Comparison of ENCODE assay signal across 14 cellular contexts in the genomic region with DNA sequence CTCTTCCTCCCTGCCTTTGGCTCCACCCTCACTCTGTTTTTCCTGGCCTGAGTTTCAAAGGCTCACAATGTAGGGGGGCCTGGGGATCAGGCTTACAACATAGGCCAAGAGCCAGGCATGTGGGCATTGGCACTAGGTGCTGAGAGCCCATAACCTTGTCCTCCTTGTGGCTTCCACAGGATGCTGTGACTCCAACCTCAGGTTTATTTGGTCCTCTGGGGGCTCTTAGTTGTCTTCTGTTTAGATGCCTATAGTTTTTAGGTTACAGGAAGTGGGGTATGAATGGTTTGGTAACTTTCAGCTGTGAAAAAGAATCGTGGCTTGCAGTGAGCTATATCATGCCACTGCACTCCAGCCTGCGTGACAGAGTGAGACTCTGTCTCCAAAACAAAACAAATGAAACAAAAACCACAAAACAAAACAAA. TPM values are rescaled to one million over a fixed set of nuclear protein-coding genes. Genes with fewer than 3 reads are reported as not detected.
DNase-seq lines count a peak whose midpoint lies in the region; ATAC-seq, FAIRE-seq and TF ChIP-seq lines count a peak whose summit lies in the region.
"Had no signal": no experiment of that assay in that cellular context is flagged by ENCODE, and none has a peak within 500 bp of the region (broad histone marks: within the 10 kb centered on the region; RNA-seq: fewer than 3 reads in every experiment).

No MANE protein-coding gene starts in this region.

- H3K4me3 ChIP-seq in small intestine (ENCODE audit: low read depth in 1 of 2, low read length in 2 of 2): no peak overlapping the region

- H3K4me3 Mint-ChIP-seq in activated CD4-positive, alpha-beta T cell treated with anti-CD3 and anti-CD28 coated beads, Interleukin-2, amount 10 ng/mL, durations not matched to agents 24 days and 14 days: peak overlapping the region; percentile 78
- no peak overlapping the region for H3K4me3 Mint-ChIP-seq in activated B cell treated with CpG ODN at 0.5 μM for 24 hours

- H3K9me3 Mint-ChIP-seq in activated CD4-positive, alpha-beta T cell treated with anti-CD3 and anti-CD28 coated beads, Interleukin-2, amount 10 ng/mL, durations not matched to agents 24 days and 14 days: no peaks in the 10 kb centered on the region
- H3K9me3 Mint-ChIP-seq in activated B cell treated with CpG ODN at 0.5 μM for 24 hours: no peaks in the 10 kb centered on the region

- FAIRE-seq in small intestine (lab: Jason Lieb, UNC): no peak
- FAIRE-seq: keratinocyte had no signal

- peaks cover 3 to 5% of the 10 kb centered on the region in 2 donors for H3K4me1 ChIP-seq in small intestine (ENCODE audit: control insufficient read depth in 2 of 2, insufficient read depth in 1 of 2, low read depth in 1 of 2, low read length in 1 of 2)

- no peaks in the 10 kb centered on the region for H3K9me3 ChIP-seq in small intestine (ENCODE audit: control insufficient read depth, low read depth)

- POLR2A ChIA-PET in activated B cell treated with CpG ODN at 0.5 μM for 24 hours (lab: Charles Lee): no interaction called here

- DNase-seq in activated CD4-positive, alpha-beta T cell treated with anti-CD3 and anti-CD28 coated beads, Interleukin-2, amount 10 ng/mL, durations not matched to agents 24 days and 14 days: peak; percentile 88
- DNase-seq in activated CD4-positive, alpha-beta T cell treated with anti-CD3 and anti-CD28 coated beads for 4 hours: no peak
- DNase-seq in activated B cell treated with CpG ODN at 0.5 μM for 24 hours: no peak
- peak; percentile 52 for DNase-seq in small intestine
- DNase-seq in NCI-H2196 treated with DMSO at 0.1 percent for 48 hours (lab: John Stamatoyannopoulos, UW; ENCODE audit: unreplicated experiment): no peak
- DNase-seq in NCI-H510A (lab: John Stamatoyannopoulos, UW): no peak
- DNase-seq in NCI-H524 (lab: John Stamatoyannopoulos, UW): no peak
- DNase-seq: GDM1, KG1 had no signal

- intact Hi-C loops in activated CD4-positive, alpha-beta T cell treated with anti-CD3 and anti-CD28 coated beads, Interleukin-2, amount 10 ng/mL, durations not matched to agents 24 days and 14 days (cut with micrococcal nuclease): loop anchor here (2.0 to 5.0 kb wide), 2 partner anchors 25 to 160 kb away; partner anchors contain the start of gene TRPC4AP
- intact Hi-C loops in activated B cell treated with CpG ODN at 0.5 μM for 24 hours (cut with micrococcal nuclease): no loop called here

- H3K36me3 Mint-ChIP-seq in activated CD4-positive, alpha-beta T cell treated with anti-CD3 and anti-CD28 coated beads, Interleukin-2, amount 10 ng/mL, durations not matched to agents 24 days and 14 days (ENCODE audit: low read depth): peaks cover 4% of the 10 kb centered on the region
- H3K36me3 Mint-ChIP-seq in activated B cell treated with CpG ODN at 0.5 μM for 24 hours (ENCODE audit: low read depth): peaks cover 12% of the 10 kb centered on the region

- H3K27me3 ChIP-seq in small intestine (ENCODE audit: control insufficient read depth in 2 of 2, insufficient read depth in 2 of 2, low read length in 2 of 2): no peaks in the 10 kb centered on the region

- no peak for TF ChIP-seq CTCF in activated B cell treated with CpG ODN at 0.5 μM for 24 hours (IDR thresholded peaks at IDR 0.05)

- H3K27ac Mint-ChIP-seq in activated CD4-positive, alpha-beta T cell treated with anti-CD3 and anti-CD28 coated beads, Interleukin-2, amount 10 ng/mL, durations not matched to agents 24 days and 14 days: peak overlapping the region; percentile 98
- H3K27ac Mint-ChIP-seq in activated B cell treated with CpG ODN at 0.5 μM for 24 hours: peak overlapping the region; percentile 61

- H3K4me1 Mint-ChIP-seq in activated CD4-positive, alpha-beta T cell treated with anti-CD3 and anti-CD28 coated beads, Interleukin-2, amount 10 ng/mL, durations not matched to agents 24 days and 14 days: peaks cover 28% of the 10 kb centered on the region
- peaks cover 23% of the 10 kb centered on the region for H3K4me1 Mint-ChIP-seq in activated B cell treated with CpG ODN at 0.5 μM for 24 hours

- no peaks in the 10 kb centered on the region for H3K27me3 Mint-ChIP-seq in activated CD4-positive, alpha-beta T cell treated with anti-CD3 and anti-CD28 coated beads, Interleukin-2, amount 10 ng/mL, durations not matched to agents 24 days and 14 days
- H3K27me3 Mint-ChIP-seq in activated B cell treated with CpG ODN at 0.5 μM for 24 hours: no peaks in the 10 kb centered on the region

- H3K27ac ChIP-seq in small intestine (ENCODE audit: low read depth in 1 of 2, low read length in 1 of 2): peak overlapping the region; percentile 80 to 84

- ATAC-seq in GM21737 (IDR thresholded peaks at IDR 0.05; ENCODE audit: unreplicated experiment) (peak; percentile 64), activated B cell treated with CpG ODN at 0.5 μM for 24 hours (ENCODE audit: low read depth) (peak; percentile 70)

- no peaks in the 10 kb centered on the region for H3K36me3 ChIP-seq in small intestine (ENCODE audit: control insufficient read depth in 2 of 2, insufficient read depth in 2 of 2, low read length in 2 of 2)

- 39 to 56% (median 42%) methylated on average over 2 of the region's 2 CpGs for WGBS in small intestine, 3 donors

- CTCF ChIA-PET in activated B cell treated with CpG ODN at 0.5 μM for 24 hours (lab: Charles Lee): no interaction called here

RNA-seq across cellular contexts. Expression of gene MMP24, which starts 25.6 kb away (rescaled TPM):
- 0.05 TPM in 1 of 2 replicates, not detected in the other for total RNA-seq in activated CD4-positive, alpha-beta T cell treated with anti-CD3 and anti-CD28 coated beads, Interleukin-2, amount 10 ng/mL, durations not matched to agents 24 days and 14 days
- not detected in 2 replicates for total RNA-seq in activated B cell treated with CpG ODN at 0.5 μM for 24 hours
- 1 to 10 TPM in 1 of 3 donors, under 1 TPM in 2; 0.54 to 1.3 (median 0.67) TPM for polyA plus RNA-seq in small intestine
- polyA plus RNA-seq: keratinocyte had no signal

RNA-seq across cellular contexts. Expression of gene MMP24OS, which starts 25.9 kb away (rescaled TPM):
- 26.2 and 27.3 TPM in 2 replicates for total RNA-seq in activated CD4-positive, alpha-beta T cell treated with anti-CD3 and anti-CD28 coated beads, Interleukin-2, amount 10 ng/mL, durations not matched to agents 24 days and 14 days
- total RNA-seq in activated B cell treated with CpG ODN at 0.5 μM for 24 hours: 39.2 and 47.9 TPM in 2 replicates
- 10 to 100 TPM; 28.4 to 88.8 (median 57.8) TPM for polyA plus RNA-seq in small intestine

RNA-seq across cellular contexts. Expression of gene EIF6, which starts 32.5 kb away (rescaled TPM):
- total RNA-seq in activated CD4-positive, alpha-beta T cell treated with anti-CD3 and anti-CD28 coated beads, Interleukin-2, amount 10 ng/mL, durations not matched to agents 24 days and 14 days: 211 and 216 TPM in 2 replicates
- total RNA-seq in activated B cell treated with CpG ODN at 0.5 μM for 24 hours: 137 and 148 TPM in 2 replicates
- 100 to 1,000 TPM; 255 to 394 (median 313) TPM for polyA plus RNA-seq in small intestine

RNA-seq across cellular contexts. Expression of gene FAM83C, which starts 40.2 kb away (rescaled TPM):
- not detected in 2 replicates for total RNA-seq in activated CD4-positive, alpha-beta T cell treated with anti-CD3 and anti-CD28 coated beads, Interleukin-2, amount 10 ng/mL, durations not matched to agents 24 days and 14 days
- total RNA-seq in activated B cell treated with CpG ODN at 0.5 μM for 24 hours: not detected in 2 replicates
- polyA plus RNA-seq in small intestine: under 1 TPM in 1 of 3 donors, not detected in 2; 0.27 TPM
- total RNA-seq: A673, H7, pulmonary artery endothelial cell had no signal

Comparison
In these comparisons a context has a peak if more than half of its experiments do, and no peak if none do; other contexts are left out.
1. DNase-seq: peak in activated CD4-positive, alpha-beta T cell treated with anti-CD3 and anti-CD28 coated beads, Interleukin-2, amount 10 ng/mL, durations not matched to agents 24 days and 14 days (single experiment) and small intestine (single experiment); none in activated CD4-positive, alpha-beta T cell treated with anti-CD3 and anti-CD28 coated beads for 4 hours (0 of 2), activated B cell treated with CpG ODN at 0.5 μM for 24 hours (single experiment), NCI-H2196 treated with DMSO at 0.1 percent for 48 hours (single experiment), NCI-H510A (single experiment) and NCI-H524 (0 of 2).